In the genomic region with DNA sequence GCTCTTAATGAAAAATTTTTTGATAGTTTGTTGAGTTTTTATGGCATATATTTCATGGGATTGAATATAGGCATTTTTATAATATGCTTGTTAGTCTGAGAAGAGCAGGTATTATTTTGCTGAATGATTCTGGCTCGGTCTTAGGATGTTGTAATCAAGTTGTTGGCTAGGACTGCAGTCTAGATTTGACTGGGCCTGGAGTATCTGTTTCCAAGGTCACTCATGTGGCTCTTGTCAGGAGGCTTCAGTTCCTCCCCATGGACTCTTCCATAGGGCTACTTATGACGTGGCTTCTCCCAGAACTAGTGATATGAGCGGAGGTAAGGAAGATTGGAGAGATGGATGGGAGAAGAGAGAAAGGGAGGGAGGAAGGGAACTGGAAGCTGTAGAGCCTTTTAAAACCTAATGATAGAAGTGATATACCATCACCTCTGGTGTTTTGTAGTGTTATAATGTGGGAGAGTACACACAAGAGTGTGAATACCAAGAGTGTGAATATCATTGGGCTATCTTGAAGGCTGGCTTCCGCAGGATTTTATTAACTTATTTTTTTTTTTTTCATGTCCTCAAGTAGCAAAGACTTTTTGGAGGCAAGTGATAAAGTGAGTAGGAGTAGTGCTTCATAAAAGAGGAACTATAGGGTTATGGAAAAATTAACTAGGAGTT, we compare ENCODE assay signal across 27 cellular contexts. TPM values are rescaled to one million over a fixed set of nuclear protein-coding genes. Genes with fewer than 3 reads are reported as not detected.
A peak's percentile ranks its signal among the peaks of the same experiment; 100 is the strongest.
DNase-seq lines count a peak whose midpoint lies in the region; ATAC-seq, FAIRE-seq and TF ChIP-seq lines count a peak whose summit lies in the region.
"Had no signal": no experiment of that assay in that cellular context is flagged by ENCODE, and none has a peak within 500 bp of the region (broad histone marks: within the 10 kb centered on the region; RNA-seq: fewer than 3 reads in every experiment).

No MANE protein-coding gene starts in this region.

- no peaks in the 10 kb centered on the region for H3K9me3 Mint-ChIP-seq in natural killer cell treated with Interleukin-12 subunit alpha and Interleukin-12 subunit beta and Interleukin-15 and Interleukin-18, amount 100 ng/mL, for 72 hours
- H3K9me3 Mint-ChIP-seq in CD8-positive, alpha-beta memory T cell = peaks cover 6 to 15% (median 14%) of the 10 kb centered on the region in 5 donors
- H3K9me3 Mint-ChIP-seq: activated naive CD4-positive, alpha-beta T cell treated with anti-CD3 and anti-CD28 coated beads, Interleukin-2, amount 50 U/mL, for 24 hours had no signal

- ATAC-seq in natural killer cell treated with Interleukin-12 subunit alpha and Interleukin-12 subunit beta and Interleukin-15 and Interleukin-18, amount 100 ng/mL, for 72 hours = no peak
- no peak for ATAC-seq in HG03025 (IDR thresholded peaks at IDR 0.05; ENCODE audit: low FRiP score, unreplicated experiment)
- ATAC-seq: T-helper 17 cell had no signal

- no peaks in the 10 kb centered on the region for H3K27me3 ChIP-seq in adrenal gland
- no peaks in the 10 kb centered on the region for H3K27me3 ChIP-seq in CD8-positive, alpha-beta memory T cell (ENCODE audit: insufficient read depth, low read length, poor library complexity, severe bottlenecking)
- H3K27me3 ChIP-seq: breast epithelium, tibial artery had no signal

- in situ Hi-C loops in KBM-7 (cut with MboI; ENCODE audit: low pct_unique_long_range_greater_than_20kb, low sequenced_read_pairs) = no loop called here

- no peak for TF ChIP-seq CTCF in adrenal gland (IDR thresholded peaks at IDR 0.05)
- TF ChIP-seq CTCF in lower leg skin (IDR thresholded peaks at IDR 0.05) = no peak

- FAIRE-seq in GM19239 (lab: Jason Lieb, UNC) = peak; percentile 4
- FAIRE-seq: colon had no signal

- H3K27ac ChIP-seq in adrenal gland = peak overlapping the region in 1 of 5 donors; percentile 29
- H3K27ac ChIP-seq in CD8-positive, alpha-beta memory T cell (ENCODE audit: low read depth, low read length) = no peak overlapping the region
- H3K27ac ChIP-seq: breast epithelium, parathyroid adenoma, PC-9, tibial artery, WERI-Rb-1 had no signal

- H3K27me3 Mint-ChIP-seq in natural killer cell treated with Interleukin-12 subunit alpha and Interleukin-12 subunit beta and Interleukin-15 and Interleukin-18, amount 100 ng/mL, for 72 hours = no peaks in the 10 kb centered on the region
- H3K27me3 Mint-ChIP-seq in CD8-positive, alpha-beta memory T cell = peaks cover 0 to 3% of the 10 kb centered on the region in 2 donors
- H3K27me3 Mint-ChIP-seq: activated naive CD4-positive, alpha-beta T cell treated with anti-CD3 and anti-CD28 coated beads, Interleukin-2, amount 50 U/mL, for 24 hours; T-helper 17 cell had no signal

- CTCF ChIA-PET in CD8-positive, alpha-beta memory T cell (lab: Charles Lee) = no interaction called here

- H3K4me1 ChIP-seq in adrenal gland (replicated peaks in 1 of 2) = peaks cover 10 to 18% of the 10 kb centered on the region in 2 donors
- peaks cover 16% of the 10 kb centered on the region for H3K4me1 ChIP-seq in CD8-positive, alpha-beta memory T cell (ENCODE audit: insufficient read depth, low read length)

- no peak for TF ChIP-seq POLR2A in adrenal gland (IDR thresholded peaks at IDR 0.05)
- no peak for TF ChIP-seq POLR2A in lower leg skin (IDR thresholded peaks at IDR 0.05)

- H3K4me3 Mint-ChIP-seq in natural killer cell treated with Interleukin-12 subunit alpha and Interleukin-12 subunit beta and Interleukin-15 and Interleukin-18, amount 100 ng/mL, for 72 hours = peak overlapping the region; percentile 2
- H3K4me3 Mint-ChIP-seq in CD8-positive, alpha-beta memory T cell = no peak overlapping the region
- H3K4me3 Mint-ChIP-seq: activated naive CD4-positive, alpha-beta T cell treated with anti-CD3 and anti-CD28 coated beads, Interleukin-2, amount 50 U/mL, for 24 hours; T-helper 17 cell had no signal

- DNase-seq in GM19239 (ENCODE audit: insufficient read length, low spot score) = no peak
- DNase-seq in KBM-7 = peak; percentile 38
- peak in 5 of 7 donors; percentile 25 to 60 (median 35) for DNase-seq in adrenal gland
- no peak for DNase-seq in natural killer cell treated with Interleukin-12 subunit alpha and Interleukin-12 subunit beta and Interleukin-15 and Interleukin-18, amount 100 ng/mL, for 72 hours (ENCODE audit: low spot score)
- no peak for DNase-seq in CD8-positive, alpha-beta memory T cell
- DNase-seq in lower leg skin (ENCODE audit: low spot score in 2 of 2) = no peak
- no peak for DNase-seq in NCI-H82 treated with DMSO at 0.1 percent for 48 hours (lab: John Stamatoyannopoulos, UW; ENCODE audit: unreplicated experiment)
- DNase-seq: activated CD4-positive, alpha-beta T cell treated with anti-CD3 and anti-CD28 coated beads for 48 hours; activated CD8-positive, alpha-beta memory T cell treated with anti-CD3 and anti-CD28 coated beads for 24 hours; activated T-cell treated with anti-CD3 and anti-CD28 coated beads for 4 hours; anterior cingulate cortex; effector CD4-positive, alpha-beta T cell; EL; H7; NCI-H2029 treated with DMSO at 0.1 percent for 48 hours; NCI-H524 treated with DMSO at 0.1 percent for 48 hours; PC-9; SHP77; stimulated activated CD4-positive, alpha-beta T cell treated with anti-CD3 and anti-CD28 coated beads, Interleukin-4, amount 100 ng/mL, for 1 hour; T-helper 17 cell; tibial artery; WERI-Rb-1 had no signal

- H3K36me3 ChIP-seq in adrenal gland (replicated peaks in 1 of 2) = no peaks in the 10 kb centered on the region
- H3K36me3 ChIP-seq in CD8-positive, alpha-beta memory T cell (ENCODE audit: insufficient read depth, low read length) = no peaks in the 10 kb centered on the region
- H3K36me3 ChIP-seq: breast epithelium, WERI-Rb-1 had no signal

- intact Hi-C loops in adrenal gland (cut with DNase I) (no loop called here), lower leg skin (cut with DNase I; ENCODE audit: low total_unique reads) (no loop called here)

- H3K4me3 ChIP-seq in adrenal gland = no peak overlapping the region
- no peak overlapping the region for H3K4me3 ChIP-seq in CD8-positive, alpha-beta memory T cell (ENCODE audit: low read length)
- H3K4me3 ChIP-seq in lower leg skin (ENCODE audit: low read depth, poor library complexity, severe bottlenecking) = no peak overlapping the region
- H3K4me3 ChIP-seq: breast epithelium, PC-9, tibial artery had no signal

- H3K4me1 Mint-ChIP-seq in natural killer cell treated with Interleukin-12 subunit alpha and Interleukin-12 subunit beta and Interleukin-15 and Interleukin-18, amount 100 ng/mL, for 72 hours (ENCODE audit: low read depth in 2 of 2) = peaks cover 32 to 33% of the 10 kb centered on the region in 2 donors
- peaks cover 42 to 58% (median 53%) of the 10 kb centered on the region in 3 donors for H3K4me1 Mint-ChIP-seq in CD8-positive, alpha-beta memory T cell

- POLR2A ChIA-PET in CD8-positive, alpha-beta memory T cell (lab: Charles Lee) = no interaction called here

- WGBS in adrenal gland, 4 donors = 61 to 81% (median 69%) methylated on average over 4 of the region's 4 CpGs
- WGBS in lower leg skin, 2 donors = 84 to 87% methylated on average over 4 of the region's 4 CpGs

- H3K36me3 Mint-ChIP-seq in natural killer cell treated with Interleukin-12 subunit alpha and Interleukin-12 subunit beta and Interleukin-15 and Interleukin-18, amount 100 ng/mL, for 72 hours = peaks cover 9% of the 10 kb centered on the region
- peaks cover 0 to 12% (median 10%) of the 10 kb centered on the region in 3 donors for H3K36me3 Mint-ChIP-seq in CD8-positive, alpha-beta memory T cell

- peak overlapping the region in 1 of 2 donors; percentile 7 for H3K27ac Mint-ChIP-seq in natural killer cell treated with Interleukin-12 subunit alpha and Interleukin-12 subunit beta and Interleukin-15 and Interleukin-18, amount 100 ng/mL, for 72 hours
- H3K27ac Mint-ChIP-seq in CD8-positive, alpha-beta memory T cell = no peak overlapping the region
- H3K27ac Mint-ChIP-seq: activated naive CD4-positive, alpha-beta T cell treated with anti-CD3 and anti-CD28 coated beads, Interleukin-2, amount 50 U/mL, for 24 hours; T-helper 17 cell had no signal

- H3K9me3 ChIP-seq in adrenal gland (replicated peaks in 1 of 3) = peaks cover 0 to 8% (median 0%) of the 10 kb centered on the region in 3 donors
- peaks cover 4% of the 10 kb centered on the region for H3K9me3 ChIP-seq in CD8-positive, alpha-beta memory T cell (ENCODE audit: low read length)
- H3K9me3 ChIP-seq: tibial artery had no signal

RNA-seq across cellular contexts. Expression of a gene that starts 4.4 kb away (rescaled TPM):
- total RNA-seq in adrenal gland (10 to 100 TPM; 11.7 to 43.8 (median 29.0) TPM), lower leg skin (10 to 100 TPM in 2 of 4 donors, 1 to 10 TPM in 2; 8.4 to 25.4 (median 16.7) TPM)
- 10 to 100 TPM; 16.3 to 42.4 (median 17.5) TPM for polyA plus RNA-seq in adrenal gland
- total RNA-seq in natural killer cell treated with Interleukin-12 subunit alpha and Interleukin-12 subunit beta and Interleukin-15 and Interleukin-18, amount 100 ng/mL, for 72 hours = 10 to 100 TPM; 48.2 to 52.4 TPM
- 10 to 100 TPM; 37.1 to 47.8 TPM for total RNA-seq in CD8-positive, alpha-beta memory T cell
- polyA plus RNA-seq in CD8-positive, alpha-beta memory T cell = 16.0 TPM

RNA-seq across cellular contexts. Expression of a gene that starts 14.8 kb away (rescaled TPM):
- total RNA-seq in adrenal gland (1 to 10 TPM in 7 of 8 donors, under 1 TPM in 1; 0.98 to 3.9 (median 3.2) TPM), lower leg skin (under 1 TPM; 0.38 to 0.98 (median 0.60) TPM)
- 1 to 10 TPM in 1 of 3 donors, under 1 TPM in 2; 0.40 to 1.5 (median 0.64) TPM for polyA plus RNA-seq in adrenal gland
- under 1 TPM in 1 of 2 donors, not detected in 1; 0.10 TPM for total RNA-seq in natural killer cell treated with Interleukin-12 subunit alpha and Interleukin-12 subunit beta and Interleukin-15 and Interleukin-18, amount 100 ng/mL, for 72 hours
- total RNA-seq in CD8-positive, alpha-beta memory T cell = under 1 TPM in 1 of 2 experiments, not detected in 1; 0.09 TPM
- polyA plus RNA-seq in CD8-positive, alpha-beta memory T cell = not detected
- total RNA-seq: T-helper 17 cell had no signal

Comparison
In these comparisons a context has a peak if more than half of its experiments do, and no peak if none do; other contexts are left out.
1. DNase-seq: peak in KBM-7 (single experiment) and adrenal gland (5 of 7); none in GM19239 (single experiment), natural killer cell treated with Interleukin-12 subunit alpha and Interleukin-12 subunit beta and Interleukin-15 and Interleukin-18, amount 100 ng/mL, for 72 hours (single experiment), CD8-positive, alpha-beta memory T cell (0 of 5), lower leg skin (0 of 2) and NCI-H82 treated with DMSO at 0.1 percent for 48 hours (single experiment).